ENCODE assay signal across 27 cellular contexts in the genomic region with DNA sequence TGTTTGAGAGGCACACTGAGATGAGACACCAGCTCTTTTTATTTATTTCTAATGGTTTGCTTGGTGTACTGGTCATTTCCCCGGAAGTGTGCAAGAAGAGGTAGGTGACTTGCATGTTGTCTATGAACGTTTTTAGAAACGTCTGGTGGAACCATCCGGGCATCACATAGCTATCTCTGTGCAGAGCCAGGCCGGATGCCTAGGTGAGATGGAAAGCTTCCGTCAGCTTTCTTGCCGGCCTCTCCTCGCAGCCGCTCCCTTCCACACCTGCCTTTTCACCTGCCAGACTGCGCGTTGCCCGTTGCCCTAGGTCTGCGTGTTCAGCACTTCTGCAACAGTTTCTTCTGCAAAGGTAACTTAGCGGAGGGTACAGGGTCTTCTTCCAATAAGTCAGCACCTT.
A peak's percentile ranks its signal among the peaks of the same experiment; 100 is the strongest.
DNase-seq lines count a peak whose midpoint lies in the region; ATAC-seq, FAIRE-seq and TF ChIP-seq lines count a peak whose summit lies in the region.
"Had no signal": no experiment of that assay in that cellular context is flagged by ENCODE, and none has a peak within 500 bp of the region (broad histone marks: within the 10 kb centered on the region; RNA-seq: fewer than 3 reads in every experiment).

No MANE protein-coding gene starts in this region.

- no peaks in the 10 kb centered on the region for H3K9me3 ChIP-seq in small intestine (ENCODE audit: control insufficient read depth, low read depth)
- no peaks in the 10 kb centered on the region for H3K9me3 ChIP-seq in right cardiac atrium (ENCODE audit: control insufficient read depth, low read length)
- no peaks in the 10 kb centered on the region for H3K9me3 ChIP-seq in spleen
- H3K9me3 ChIP-seq: BE2C; BLaER1 treated with 17β-estradiol and CSF1 and Interleukin-3, amounts not matched to agents 10 nM and 100 nM; HAP-1 had no signal

- no peak for TF ChIP-seq CTCF in spleen (IDR thresholded peaks at IDR 0.05 in 8 of 11, conservative IDR thresholded peaks at IDR 0.05 in 3 of 11)

- no peak for ATAC-seq in right cardiac atrium

- DNase-seq in DMS79 treated with DMSO at 0.1 percent for 48 hours (lab: John Stamatoyannopoulos, UW), result peak; percentile 18
- DNase-seq in DMS79 (lab: John Stamatoyannopoulos, UW), result no peak
- DNase-seq in NCI-H510A (lab: John Stamatoyannopoulos, UW), result peak; percentile 57
- peak; percentile 57 for DNase-seq in cerebellar cortex (ENCODE audit: low spot score)
- peak; percentile 19 for DNase-seq in small intestine
- no peak for DNase-seq in right cardiac atrium
- no peak for DNase-seq in spleen
- no peak for DNase-seq in DMS 273 treated with DMSO at 0.1 percent for 48 hours (lab: John Stamatoyannopoulos, UW)
- DNase-seq: ACHN; AML-193; BE2C; Calu3; CD4-positive, alpha-beta T cell; CD8-positive, alpha-beta memory T cell; COR-L47; DMS153; EL; GF-D8; GOT3; HFFc6 had no signal

- H3K4me3 ChIP-seq in small intestine (ENCODE audit: low read depth in 1 of 2, low read length in 2 of 2) (no peak overlapping the region), right cardiac atrium (ENCODE audit: low read length) (no peak overlapping the region), spleen (no peak overlapping the region)
- H3K4me3 ChIP-seq: BLaER1 treated with 17β-estradiol and CSF1 and Interleukin-3, amounts not matched to agents 10 nM and 100 nM; HAP-1 had no signal

- no peak for FAIRE-seq in small intestine (lab: Jason Lieb, UNC)
- FAIRE-seq: A204.1, GM12891, GM18507, H54 had no signal

- intact Hi-C loops in right cardiac atrium (cut with DNase I) (no loop called here), spleen (cut with DNase I; ENCODE audit: low total_unique reads) (no loop called here)

- H3K27me3 ChIP-seq in small intestine (ENCODE audit: control insufficient read depth in 2 of 2, insufficient read depth in 2 of 2, low read length in 2 of 2) (no peaks in the 10 kb centered on the region), right cardiac atrium (ENCODE audit: control insufficient read depth, insufficient read depth) (no peaks in the 10 kb centered on the region), spleen (replicated peaks in 1 of 7) (no peaks in the 10 kb centered on the region)
- H3K27me3 ChIP-seq: BE2C; BLaER1 treated with 17β-estradiol and CSF1 and Interleukin-3, amounts not matched to agents 10 nM and 100 nM had no signal

- 48 to 83% (median 60%) methylated on average over 14 of the region's 14 CpGs for WGBS in small intestine, 3 donors
- 94% methylated on average over 14 of the region's 14 CpGs for WGBS in right cardiac atrium
- WGBS in spleen, 5 donors, result 93 to 96% (median 95%) methylated on average over 14 of the region's 14 CpGs

- no peak for TF ChIP-seq POLR2A in spleen (IDR thresholded peaks at IDR 0.05)

- H3K4me1 ChIP-seq in small intestine (ENCODE audit: control insufficient read depth in 2 of 2, insufficient read depth in 1 of 2, low read depth in 1 of 2, low read length in 1 of 2) (no peaks in the 10 kb centered on the region), right cardiac atrium (ENCODE audit: control insufficient read depth, insufficient read depth, low read length) (no peaks in the 10 kb centered on the region), spleen (no peaks in the 10 kb centered on the region)
- H3K4me1 ChIP-seq: BE2C; BLaER1 treated with 17β-estradiol and CSF1 and Interleukin-3, amounts not matched to agents 10 nM and 100 nM; HAP-1 had no signal

- no peak overlapping the region for H3K27ac ChIP-seq in small intestine (ENCODE audit: low read depth in 1 of 2, low read length in 1 of 2)
- no peak overlapping the region for H3K27ac ChIP-seq in right cardiac atrium (ENCODE audit: low read length)
- H3K27ac ChIP-seq in spleen, result no peak overlapping the region
- H3K27ac ChIP-seq: 22Rv1; BLaER1 treated with 17β-estradiol and CSF1 and Interleukin-3, amounts not matched to agents 10 nM and 100 nM had no signal

- H3K36me3 ChIP-seq in small intestine (ENCODE audit: control insufficient read depth in 2 of 2, insufficient read depth in 2 of 2, low read length in 2 of 2), result no peaks in the 10 kb centered on the region
- no peaks in the 10 kb centered on the region for H3K36me3 ChIP-seq in spleen
- H3K36me3 ChIP-seq: BE2C; BLaER1 treated with 17β-estradiol and CSF1 and Interleukin-3, amounts not matched to agents 10 nM and 100 nM; HAP-1 had no signal

Comparison
In these comparisons a context has a peak if more than half of its experiments do, and no peak if none do; other contexts are left out.
1. DNase-seq: peak in DMS79 treated with DMSO at 0.1 percent for 48 hours (single experiment), NCI-H510A (single experiment), cerebellar cortex (single experiment) and small intestine (single experiment); none in DMS79 (single experiment), right cardiac atrium (0 of 3), spleen (single experiment) and DMS 273 treated with DMSO at 0.1 percent for 48 hours (single experiment).